Comparison of ENCODE assay signal across 17 cellular contexts in the genomic region with DNA sequence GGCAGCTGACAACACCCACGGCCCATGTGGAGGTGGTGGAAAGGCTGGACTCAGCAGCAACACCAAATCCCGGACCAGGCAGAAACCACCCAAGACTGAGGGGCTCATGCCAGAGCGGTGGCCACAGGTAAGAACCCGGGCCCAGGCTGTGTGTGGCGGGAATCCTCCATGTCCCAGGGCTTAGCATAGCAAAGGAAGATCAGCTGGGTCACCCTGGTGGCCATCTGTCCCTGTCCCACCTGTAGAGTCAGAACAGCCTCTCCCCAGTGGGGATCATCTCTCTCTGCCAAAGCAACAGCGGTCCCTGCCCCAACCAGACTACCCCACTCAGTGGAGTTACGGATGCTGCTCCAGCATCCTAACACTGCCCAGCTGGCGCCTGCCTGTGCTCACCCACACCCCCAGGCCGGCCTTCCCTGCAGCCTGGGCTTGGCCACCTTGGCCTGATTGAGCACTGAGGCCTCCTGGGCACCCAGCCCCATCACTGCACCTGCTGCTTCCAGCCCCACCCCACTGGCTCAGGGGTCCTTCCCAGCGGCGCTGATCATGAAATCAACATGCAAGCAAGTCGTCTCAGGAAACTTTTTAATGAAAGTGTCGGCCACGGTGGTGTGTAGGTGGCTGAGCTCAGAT. TPM values are rescaled to one million over a fixed set of nuclear protein-coding genes. Genes with fewer than 3 reads are reported as not detected.
"Had no signal": no experiment of that assay in that cellular context is flagged by ENCODE, and none has a peak within 500 bp of the region (broad histone marks: within the 10 kb centered on the region; RNA-seq: fewer than 3 reads in every experiment).

No MANE protein-coding gene starts in this region.

RNA-seq across cellular contexts. Expression of a gene that starts 5.5 kb away (rescaled TPM):
- total RNA-seq: activated B cell treated with CpG ODN at 0.5 μM for 24 hours; activated CD4-positive, alpha-beta memory T cell treated with anti-CD3 and anti-CD28 coated beads for 36 hours; activated CD4-positive, alpha-beta T cell treated with anti-CD3 and anti-CD28 coated beads, Interleukin-2, amount 10 ng/mL, durations not matched to agents 24 days and 14 days; activated CD8-positive, alpha-beta memory T cell treated with anti-CD3 and anti-CD28 coated beads for 36 hours; activated CD8-positive, alpha-beta T cell treated with anti-CD3 and anti-CD28 coated beads for 36 hours; activated naive CD8-positive, alpha-beta T cell treated with anti-CD3 and anti-CD28 coated beads, Interleukin-2, amount 10 ng/mL, durations not matched to agents 7 days and 5 days; activated T-cell treated with anti-CD3 and anti-CD28 coated beads, Interleukin-2, amount 50 U/mL, for 4 hours; activated T-cell treated with anti-CD3 and anti-CD28 coated beads, Interleukin-2, amount 50 U/mL, for 72 hours; activated T-helper 1 cell treated with anti-CD3 and anti-CD28 coated beads, Interleukin-12 subunit alpha, Interleukin-12 subunit beta, Interleukin-2, Interleukin-4 antibody, amounts not matched to agents 30 ng/mL and 10 ng/mL and 1 ng/mL, durations not matched to agents 14 hours and 24 hours and 36 hours; activated T-helper 17 cell treated with anti-CD3 and anti-CD28 coated beads, Interleukin-2, amount 50 U/mL, for 72 hours; ascending aorta; bronchial epithelial cell; cardiac muscle cell; T-cell; T-helper 1 cell treated with Interleukin-12 subunit alpha and Interleukin-12 subunit beta and Interleukin-4 antibody, amounts not matched to agents 30 ng/mL and 1 ng/mL, for 36 hours; T-helper 17 cell; T-helper 2 cell treated with Interferon-gamma antibody and Interleukin-4, amounts not matched to agents 100 ng/mL and 5 ng/mL, for 36 hours had no signal
